1 cellular context compared by ENCODE assay signal in the genomic region with DNA sequence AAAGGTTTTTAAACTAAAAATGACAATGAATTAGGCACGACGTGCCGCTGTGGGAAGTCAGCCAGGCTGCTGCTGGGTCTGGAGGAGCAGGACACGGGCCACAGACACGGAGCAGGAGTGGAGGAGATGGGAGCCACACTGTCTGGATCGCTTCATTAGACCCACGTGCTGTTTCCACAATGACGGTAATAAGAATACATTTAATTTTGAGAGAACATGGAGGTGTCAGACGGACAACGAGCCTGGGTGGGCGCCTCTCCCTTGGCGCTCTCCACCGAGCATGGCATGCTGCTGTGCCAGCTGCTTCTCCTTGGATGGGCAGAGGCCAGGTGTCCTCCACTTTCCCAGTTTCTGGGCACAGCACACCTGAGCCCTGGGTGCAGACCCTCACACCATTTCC. TPM values are rescaled to one million over a fixed set of nuclear protein-coding genes. Genes with fewer than 3 reads are reported as not detected.
"Had no signal": no experiment of that assay in that cellular context is flagged by ENCODE, and none has a peak within 500 bp of the region (broad histone marks: within the 10 kb centered on the region; RNA-seq: fewer than 3 reads in every experiment).

No MANE protein-coding gene starts in this region.

RNA-seq across cellular contexts. Expression of gene TPPP, which starts 12.3 kb away (rescaled TPM):
- total RNA-seq: activated T-helper 1 cell treated with anti-CD3 and anti-CD28 coated beads, Interleukin-12 subunit alpha, Interleukin-12 subunit beta, Interleukin-2, Interleukin-4 antibody, amounts not matched to agents 30 ng/mL and 10 ng/mL and 1 ng/mL, durations not matched to agents 14 hours and 24 hours and 36 hours had no signal
